ENCODE assay signal across 2 cellular contexts in the genomic region with DNA sequence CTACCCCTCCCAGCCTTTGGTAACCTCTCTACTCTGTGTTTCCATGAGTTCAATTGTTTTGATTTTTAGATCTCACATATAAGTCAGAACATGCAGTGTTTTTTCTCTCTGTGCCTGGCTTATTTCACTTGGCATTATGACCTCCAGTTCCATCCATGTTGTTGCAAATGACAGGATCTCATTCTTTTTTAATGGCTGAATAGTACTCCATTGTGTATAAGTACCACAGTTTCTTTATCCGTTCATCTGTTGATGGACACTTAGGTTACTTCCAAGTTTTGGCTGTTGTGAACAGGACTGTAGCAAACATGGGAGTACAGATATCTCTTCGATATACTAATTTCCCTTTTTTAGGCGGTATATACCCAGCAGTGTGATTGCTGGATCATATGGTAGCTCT.
TF ChIP-seq lines count a peak whose summit lies in the region.

No MANE protein-coding gene starts in this region.

TF ChIP-seq in K562, 482 proteins besides CTCF, POLR2A, EP300 and RAD21 (continued from another document):
- TF ChIP-seq MBD1 (CRISPR knock-in tag; IDR thresholded peaks at IDR 0.05) (0 out of 2 replicates have a peak, but pooled peaks have one; percentile 4), ZBTB40 (IDR thresholded peaks at IDR 0.05) (no peak), ZBTB40 (CRISPR knock-in tag; IDR thresholded peaks at IDR 0.05) (no peak), PHF20 (IDR thresholded peaks at IDR 0.05; ENCODE audit: partially characterized antibody) (no peak)

TF ChIP-seq in WTC11, 78 proteins besides CTCF, POLR2A, EP300 and RAD21 (continued from another document):
- TF ChIP-seq NR3C1 (CRISPR knock-in tag; conservative IDR thresholded peaks at IDR 0.05; ENCODE audit: low read depth): no peak
TF ChIP-seq in WTC11: peak in this region for 0.
